14 cellular contexts compared by ENCODE assay signal in the genomic region with DNA sequence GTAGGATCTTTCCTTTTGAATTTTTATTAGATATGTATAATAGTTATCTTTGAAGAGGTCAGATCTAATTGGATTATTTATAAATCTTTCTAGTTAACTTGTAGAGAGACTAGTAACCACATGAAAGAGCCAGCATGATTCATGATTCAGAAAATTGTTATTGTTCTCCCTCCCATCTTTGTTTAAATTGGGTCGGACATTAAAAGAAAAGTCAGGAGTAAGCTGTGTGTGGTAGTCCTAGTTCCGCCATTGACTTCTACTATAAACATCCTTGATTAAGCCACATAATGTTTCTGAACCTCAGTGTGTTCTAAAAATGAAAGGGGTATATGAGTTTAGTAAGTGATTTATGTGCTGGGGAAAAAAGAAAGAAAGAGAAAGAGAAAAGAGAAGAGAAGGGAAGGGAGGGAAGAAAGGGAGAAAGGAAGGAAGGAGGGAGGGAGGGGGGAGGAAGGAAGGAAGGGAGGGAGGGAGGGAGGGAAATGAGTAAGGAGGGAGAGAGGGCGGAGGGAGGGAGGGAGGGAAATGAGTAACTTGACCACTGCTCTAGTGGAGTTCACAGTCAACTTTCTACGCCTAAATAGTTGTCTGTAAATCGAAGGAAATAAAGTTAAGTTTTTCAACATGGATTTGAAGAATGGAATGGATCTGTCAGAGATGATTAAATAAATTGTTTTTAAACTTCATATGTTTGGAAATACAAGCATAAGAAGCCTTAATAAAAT. TPM values are rescaled to one million over a fixed set of nuclear protein-coding genes. Genes with fewer than 3 reads are reported as not detected.
DNase-seq lines count a peak whose midpoint lies in the region; ATAC-seq, FAIRE-seq and TF ChIP-seq lines count a peak whose summit lies in the region.
"Had no signal": no experiment of that assay in that cellular context is flagged by ENCODE, and none has a peak within 500 bp of the region (broad histone marks: within the 10 kb centered on the region; RNA-seq: fewer than 3 reads in every experiment).

No MANE protein-coding gene starts in this region.

- H3K27me3 ChIP-seq in small intestine (ENCODE audit: control insufficient read depth in 2 of 2, insufficient read depth in 2 of 2, low read length in 2 of 2), result no peaks in the 10 kb centered on the region

- H3K27me3 Mint-ChIP-seq in osteocyte (ENCODE audit: unreplicated experiment), result no peaks in the 10 kb centered on the region

- TF ChIP-seq CTCF in fibroblast of mammary gland (conservative IDR thresholded peaks at IDR 0.05; ENCODE audit: control insufficient read depth, insufficient read depth, low read depth, low read length) (no peak), osteocyte (IDR thresholded peaks at IDR 0.05) (no peak)

- H3K27ac Mint-ChIP-seq in osteocyte (ENCODE audit: unreplicated experiment), result peak overlapping the region; percentile 72
- H3K27ac Mint-ChIP-seq in activated naive CD4-positive, alpha-beta T cell treated with anti-CD3 and anti-CD28 coated beads, Interleukin-2, amount 50 U/mL, for 72 hours, result no peak overlapping the region
- H3K27ac Mint-ChIP-seq: CD14-positive monocyte had no signal

- ATAC-seq in activated naive CD4-positive, alpha-beta T cell treated with anti-CD3 and anti-CD28 coated beads, Interleukin-2, amount 50 U/mL, for 72 hours, result no peak
- no peak for ATAC-seq in HG03139 (IDR thresholded peaks at IDR 0.05; ENCODE audit: unreplicated experiment)

- H3K27ac ChIP-seq in small intestine (ENCODE audit: low read depth in 1 of 2, low read length in 1 of 2), result no peak overlapping the region

- peak; percentile 65 for DNase-seq in ELR (ENCODE audit: low read depth)
- peak; percentile 48 for DNase-seq in amniotic epithelial cell (ENCODE audit: low read depth)
- DNase-seq in fibroblast of mammary gland (ENCODE audit: low read depth), result peak; percentile 81
- DNase-seq in osteocyte (ENCODE audit: extremely low spot score, unreplicated experiment), result no peak
- no peak for DNase-seq in small intestine
- DNase-seq in activated naive CD4-positive, alpha-beta T cell treated with anti-CD3 and anti-CD28 coated beads, Interleukin-2, amount 50 U/mL, for 72 hours (ENCODE audit: low spot score in 2 of 2), result no peak
- no peak for DNase-seq in posterior cingulate gyrus
- DNase-seq: activated CD8-positive, alpha-beta memory T cell treated with anti-CD3 and anti-CD28 coated beads, Interleukin-2, amount 50 U/mL, for 4 hours; glutamatergic neuron; NCI-H2171 had no signal

- H3K4me1 Mint-ChIP-seq in osteocyte (ENCODE audit: unreplicated experiment), result peaks cover 52% of the 10 kb centered on the region

- no peak overlapping the region for H3K4me3 ChIP-seq in fibroblast of mammary gland (ENCODE audit: control insufficient read depth, low read depth, low read length)
- H3K4me3 ChIP-seq in small intestine (ENCODE audit: low read depth in 1 of 2, low read length in 2 of 2), result no peak overlapping the region

- WGBS in small intestine, 3 donors, result 49 to 68% (median 56%) methylated on average over 5 of the region's 5 CpGs

- H3K9me3 Mint-ChIP-seq in osteocyte (ENCODE audit: unreplicated experiment), result no peaks in the 10 kb centered on the region
- no peaks in the 10 kb centered on the region for H3K9me3 Mint-ChIP-seq in activated naive CD4-positive, alpha-beta T cell treated with anti-CD3 and anti-CD28 coated beads, Interleukin-2, amount 50 U/mL, for 72 hours
- H3K9me3 Mint-ChIP-seq: neural crest cell had no signal

- no peaks in the 10 kb centered on the region for H3K9me3 ChIP-seq in small intestine (ENCODE audit: control insufficient read depth, low read depth)

- peaks cover 3 to 24% of the 10 kb centered on the region in 2 donors for H3K4me1 ChIP-seq in small intestine (ENCODE audit: control insufficient read depth in 2 of 2, insufficient read depth in 1 of 2, low read depth in 1 of 2, low read length in 1 of 2)

- H3K4me3 Mint-ChIP-seq in osteocyte (ENCODE audit: unreplicated experiment), result no peak overlapping the region
- H3K4me3 Mint-ChIP-seq: CD14-positive monocyte, neural crest cell had no signal

- peaks cover 11% of the 10 kb centered on the region for H3K36me3 Mint-ChIP-seq in osteocyte (ENCODE audit: unreplicated experiment)
- peaks cover 5% of the 10 kb centered on the region in 2 donors for H3K36me3 Mint-ChIP-seq in activated naive CD4-positive, alpha-beta T cell treated with anti-CD3 and anti-CD28 coated beads, Interleukin-2, amount 50 U/mL, for 72 hours

- intact Hi-C loops in posterior cingulate gyrus (cut with DNase I), result loop anchor here (10.0 kb wide), 1 partner anchor 100 kb away; no protein-coding TSS in a partner anchor

- FAIRE-seq in small intestine (lab: Jason Lieb, UNC), result no peak
- FAIRE-seq: H1 had no signal

- H3K36me3 ChIP-seq in small intestine (ENCODE audit: control insufficient read depth in 2 of 2, insufficient read depth in 2 of 2, low read length in 2 of 2), result peaks cover 0 to 2% of the 10 kb centered on the region in 2 donors

RNA-seq across cellular contexts. Expression of gene SIK2, which starts 32.9 kb away (rescaled TPM):
- total RNA-seq in osteocyte, result 19.0 and 21.9 TPM in 2 replicates
- polyA plus RNA-seq in small intestine, result 1 to 10 TPM; 3.8 to 7.4 (median 3.8) TPM
- 1 to 10 TPM; 2.9 to 6.1 TPM for total RNA-seq in activated naive CD4-positive, alpha-beta T cell treated with anti-CD3 and anti-CD28 coated beads, Interleukin-2, amount 50 U/mL, for 72 hours

Comparison
In these comparisons a context has a peak if more than half of its experiments do, and no peak if none do; other contexts are left out.
1. DNase-seq: peak in ELR (single experiment), amniotic epithelial cell (single experiment) and fibroblast of mammary gland (single experiment); none in osteocyte (single experiment), small intestine (single experiment), activated naive CD4-positive, alpha-beta T cell treated with anti-CD3 and anti-CD28 coated beads, Interleukin-2, amount 50 U/mL, for 72 hours (0 of 2) and posterior cingulate gyrus (0 of 10).